ENCODE assay signal across 1 cellular context in genomic region chr12:23631991-23632390, GRCh38.
TF ChIP-seq lines count a peak whose summit lies in the region.

No MANE protein-coding gene starts in this region.

TF ChIP-seq in WTC11, 78 proteins besides CTCF, POLR2A, EP300 and RAD21 (continued from another document):
- no peak for TF ChIP-seq STAT6 (CRISPR knock-in tag; conservative IDR thresholded peaks at IDR 0.05; ENCODE audit: low read depth)
- no peak for TF ChIP-seq NFYB (CRISPR knock-in tag; conservative IDR thresholded peaks at IDR 0.05; ENCODE audit: low read depth)
- TF ChIP-seq ATF1 (CRISPR knock-in tag; IDR thresholded peaks at IDR 0.05) = no peak
- no peak for TF ChIP-seq GTF2I (CRISPR knock-in tag; conservative IDR thresholded peaks at IDR 0.05)
- TF ChIP-seq IRF2 (CRISPR knock-in tag; IDR thresholded peaks at IDR 0.05; ENCODE audit: borderline replicate concordance, low read depth) = no peak
- TF ChIP-seq E2F1 (CRISPR knock-in tag; IDR thresholded peaks at IDR 0.05) = no peak
- no peak for TF ChIP-seq ZNF232 (CRISPR knock-in tag; IDR thresholded peaks at IDR 0.05)
- TF ChIP-seq ZNF416 (CRISPR knock-in tag; IDR thresholded peaks at IDR 0.05) = no peak
